Comparison of ENCODE assay signal across 24 cellular contexts in the genomic region with DNA sequence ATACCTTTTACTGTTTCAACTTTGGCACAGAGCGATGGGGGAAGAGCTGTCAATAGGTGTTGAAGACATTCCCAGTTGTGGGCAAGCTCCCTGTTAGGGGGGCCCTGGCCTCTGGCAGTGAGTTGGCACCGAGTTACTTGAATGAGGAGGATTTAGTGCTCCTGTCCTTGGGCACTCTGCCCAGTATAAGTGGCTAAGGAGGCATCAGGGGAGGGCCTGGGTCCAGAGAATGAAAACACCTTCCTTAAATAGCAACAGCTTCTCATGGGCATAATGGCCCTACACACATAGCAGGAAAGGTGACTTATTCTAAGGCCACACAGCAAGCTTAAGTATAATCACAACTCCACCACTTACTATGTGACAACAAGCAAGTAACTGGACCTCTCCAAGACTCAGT.
DNase-seq lines count a peak whose midpoint lies in the region; ATAC-seq and TF ChIP-seq lines count a peak whose summit lies in the region.
"Had no signal": no experiment of that assay in that cellular context is flagged by ENCODE, and none has a peak within 500 bp of the region (broad histone marks: within the 10 kb centered on the region; RNA-seq: fewer than 3 reads in every experiment).

No MANE protein-coding gene starts in this region.

- no peaks in the 10 kb centered on the region for H3K27me3 ChIP-seq in thyroid gland
- H3K27me3 ChIP-seq: ascending aorta, colonic mucosa had no signal

- no peak overlapping the region for H3K4me3 Mint-ChIP-seq in nephron progenitor cell
- H3K4me3 Mint-ChIP-seq: activated CD8-positive, alpha-beta memory T cell treated with anti-CD3 and anti-CD28 coated beads, Interleukin-2, amount 10 ng/mL, durations not matched to agents 7 days and 5 days; activated T-cell treated with anti-CD3 and anti-CD28 coated beads, Interleukin-2, amount 50 U/mL, for 72 hours; T-helper 17 cell had no signal

- no peak overlapping the region for H3K4me3 ChIP-seq in thyroid gland (replicated peaks in 1 of 3)
- H3K4me3 ChIP-seq: ascending aorta, colonic mucosa, skin epidermis had no signal

- ATAC-seq in Right ventricle myocardium superior (ENCODE audit: poor library complexity): peak; percentile 93
- ATAC-seq: activated CD8-positive, alpha-beta memory T cell treated with anti-CD3 and anti-CD28 coated beads, Interleukin-2, amount 10 ng/mL, durations not matched to agents 7 days and 5 days; activated T-cell treated with anti-CD3 and anti-CD28 coated beads, Interleukin-2, amount 50 U/mL, for 72 hours; left lobe of liver; T-helper 17 cell had no signal

- H3K4me1 Mint-ChIP-seq in nephron progenitor cell: peaks cover 47% of the 10 kb centered on the region
- H3K4me1 Mint-ChIP-seq: activated CD8-positive, alpha-beta memory T cell treated with anti-CD3 and anti-CD28 coated beads, Interleukin-2, amount 10 ng/mL, durations not matched to agents 7 days and 5 days had no signal

- H3K27ac Mint-ChIP-seq in nephron progenitor cell: peak overlapping the region; percentile 55
- H3K27ac Mint-ChIP-seq: activated CD8-positive, alpha-beta memory T cell treated with anti-CD3 and anti-CD28 coated beads, Interleukin-2, amount 10 ng/mL, durations not matched to agents 7 days and 5 days; activated T-cell treated with anti-CD3 and anti-CD28 coated beads, Interleukin-2, amount 50 U/mL, for 72 hours; progenitor cell of endocrine pancreas; T-helper 17 cell had no signal

- H3K9me3 Mint-ChIP-seq in nephron progenitor cell: no peaks in the 10 kb centered on the region
- H3K9me3 Mint-ChIP-seq: activated T-cell treated with anti-CD3 and anti-CD28 coated beads, Interleukin-2, amount 50 U/mL, for 72 hours had no signal

- no peaks in the 10 kb centered on the region for H3K36me3 Mint-ChIP-seq in nephron progenitor cell (ENCODE audit: low read depth)
- H3K36me3 Mint-ChIP-seq: activated CD8-positive, alpha-beta memory T cell treated with anti-CD3 and anti-CD28 coated beads, Interleukin-2, amount 10 ng/mL, durations not matched to agents 7 days and 5 days; CD14-positive monocyte had no signal

- no peak for TF ChIP-seq CTCF in nephron progenitor cell (IDR thresholded peaks at IDR 0.05)
- TF ChIP-seq CTCF in thyroid gland (IDR thresholded peaks at IDR 0.05): no peak

- H3K9me3 ChIP-seq in thyroid gland: no peaks in the 10 kb centered on the region
- H3K9me3 ChIP-seq: ascending aorta, colonic mucosa, neutrophil, SK-N-SH had no signal

- H3K27me3 Mint-ChIP-seq in nephron progenitor cell (ENCODE audit: low read depth, poor library complexity): peaks cover 9% of the 10 kb centered on the region

- WGBS in thyroid gland, 2 donors: 53 to 63% methylated on average over 2 of the region's 2 CpGs

- no peaks in the 10 kb centered on the region for H3K36me3 ChIP-seq in thyroid gland
- H3K36me3 ChIP-seq: ascending aorta, colonic mucosa, neutrophil had no signal

- TF ChIP-seq POLR2A in thyroid gland (IDR thresholded peaks at IDR 0.05): no peak

- intact Hi-C loops in Right ventricle myocardium superior (cut with DNase I) (no loop called here), thyroid gland (cut with DNase I) (no loop called here)

- no peaks in the 10 kb centered on the region for H3K4me1 ChIP-seq in thyroid gland
- H3K4me1 ChIP-seq: ascending aorta, colonic mucosa had no signal

- peak; percentile 82 for DNase-seq in DMS79 (lab: John Stamatoyannopoulos, UW)
- peak; percentile 75 for DNase-seq in NCI-H2029 (lab: John Stamatoyannopoulos, UW)
- peak; percentile 56 for DNase-seq in Right ventricle myocardium superior
- DNase-seq in nephron progenitor cell: no peak
- no peak for DNase-seq in HPDE6-E6E7 (ENCODE audit: extremely low spot score)
- DNase-seq in activated T-cell treated with anti-CD3 and anti-CD28 coated beads, Interleukin-2, amount 50 U/mL, for 1 hour: no peak
- no peak for DNase-seq in NCI-H774 (lab: John Stamatoyannopoulos, UW)
- no peak for DNase-seq in thyroid gland
- DNase-seq: activated CD8-positive, alpha-beta memory T cell treated with anti-CD3 and anti-CD28 coated beads, Interleukin-2, amount 10 ng/mL, durations not matched to agents 7 days and 5 days; activated T-cell treated with anti-CD3 and anti-CD28 coated beads, Interleukin-2, amount 50 U/mL, for 72 hours; colonic mucosa; effector CD8-positive, alpha-beta T cell; GF-D8; OCI-M1; SK-N-SH; stimulated activated naive CD4-positive, alpha-beta T cell; T-helper 17 cell had no signal

- H3K27ac ChIP-seq in thyroid gland: no peak overlapping the region
- H3K27ac ChIP-seq: ascending aorta, colonic mucosa, epithelial cell of prostate, neutrophil, skin epidermis had no signal

Comparison
In these comparisons a context has a peak if more than half of its experiments do, and no peak if none do; other contexts are left out.
1. DNase-seq: peak in DMS79 (single experiment), NCI-H2029 (single experiment) and Right ventricle myocardium superior (single experiment); none in nephron progenitor cell (single experiment), HPDE6-E6E7 (single experiment), activated T-cell treated with anti-CD3 and anti-CD28 coated beads, Interleukin-2, amount 50 U/mL, for 1 hour (single experiment), NCI-H774 (single experiment) and thyroid gland (0 of 2).